In genomic region chr12:120116443-120116791, GRCh38 we compare ENCODE assay signal across 8 cellular contexts. TPM values are rescaled to one million over a fixed set of nuclear protein-coding genes. Genes with fewer than 3 reads are reported as not detected.
DNase-seq lines count a peak whose midpoint lies in the region; ATAC-seq and TF ChIP-seq lines count a peak whose summit lies in the region.

TSS of gene RAB35 (minus strand) at chr12:120116753. CDS start at chr12:120116650, 103 bp downstream.

- peak within 1 kb of the TSS; percentile 83 for H3K4me3 Mint-ChIP-seq in MCF 10A (ENCODE audit: unreplicated experiment)

- peak; percentile 6 for ATAC-seq in HG03280 (IDR thresholded peaks at IDR 0.05; ENCODE audit: unreplicated experiment)
- no peak for ATAC-seq in left lung
- no peak for ATAC-seq in GM21825 (IDR thresholded peaks at IDR 0.05; ENCODE audit: unreplicated experiment)

- no peaks in the 10 kb centered on the region for H3K9me3 Mint-ChIP-seq in MCF 10A (ENCODE audit: unreplicated experiment)

- intact Hi-C loops in MCF 10A (cut with micrococcal nuclease) (loop anchor here (1.0 to 10.0 kb wide), 3 partner anchors 81 to 148 kb away; partner anchors contain the start of genes BICDL1 and PXN), left lung (cut with DNase I) (no loop called here), testis (cut with DNase I; ENCODE audit: low total_unique reads) (no loop called here)

- DNase-seq in MCF 10A (ENCODE audit: unreplicated experiment) (no peak), left lung (no peak), testis (no peak), HK-2 (ENCODE audit: unreplicated experiment) (no peak), foreskin melanocyte (no peak)

- CTCF ChIA-PET in MCF 10A (lab: Yijun Ruan, JAX) = interaction anchor here (0.6 to 1.1 kb wide), 3 partner anchors 13 to 85 kb away, joined by 3 to 4 read pairs (median 3); partner anchors contain the start of gene RPLP0

- H3K27me3 ChIP-seq in left lung (no peaks in the 10 kb centered on the region), testis (no peaks in the 10 kb centered on the region)

- WGBS in testis, 2 donors = 1% methylated on average over 21 of the region's 49 CpGs; no CpG with 5 or more reads in 1 of the 2 donors

- TF ChIP-seq CTCF in C4-2B (conservative IDR thresholded peaks at IDR 0.05) (no peak), MCF 10A (IDR thresholded peaks at IDR 0.05; ENCODE audit: unreplicated experiment) (no peak), left lung (IDR thresholded peaks at IDR 0.05) (no peak), testis (IDR thresholded peaks at IDR 0.05) (no peak)

- no TSS peak for BruUV-seq in MCF 10A (replicated peaks; lab: Mats Ljungman, UMichigan)

- peak within 1 kb of the TSS; percentile 95 for H3K27ac Mint-ChIP-seq in MCF 10A (ENCODE audit: low read depth, unreplicated experiment)

- H3K36me3 ChIP-seq in left lung (peaks cover 0 to 18% of the 10 kb centered on the region in 2 donors), testis (ENCODE audit: low read depth, missing control alignments) (no peaks in the 10 kb centered on the region)

- POLR2A ChIA-PET in MCF 10A (lab: Yijun Ruan, JAX) = interaction anchor here (1.0 to 6.0 kb wide), 19 partner anchors 10 to 181 kb away, joined by 3 to 106 read pairs (median 10); partner anchors contain the start of genes BICDL1, PXN, RNU4-1 and RNU4-2

- peak within 1 kb of the TSS; percentile 68 to 96 for H3K4me3 ChIP-seq in left lung
- peak within 1 kb of the TSS; percentile 70 to 74 for H3K4me3 ChIP-seq in testis

- H3K4me1 Mint-ChIP-seq in MCF 10A (ENCODE audit: insufficient read depth, unreplicated experiment) = peaks cover 44% of the 10 kb centered on the region

- peak within 1 kb of the TSS; percentile 92 for H3K27ac ChIP-seq in C4-2B
- H3K27ac ChIP-seq in left lung = peak within 1 kb of the TSS; percentile 90 to 96
- peak within 1 kb of the TSS; percentile 79 to 91 for H3K27ac ChIP-seq in testis

- H3K36me3 Mint-ChIP-seq in MCF 10A (ENCODE audit: insufficient read depth, unreplicated experiment) = peaks cover 35% of the 10 kb centered on the region

- TF ChIP-seq POLR2A in testis (IDR thresholded peaks at IDR 0.05) = no peak

- no peaks in the 10 kb centered on the region for H3K9me3 ChIP-seq in left lung
- no peaks in the 10 kb centered on the region for H3K9me3 ChIP-seq in testis

- H3K27me3 Mint-ChIP-seq in MCF 10A (ENCODE audit: insufficient read depth, unreplicated experiment) = no peaks in the 10 kb centered on the region

- peaks cover 23 to 81% of the 10 kb centered on the region in 2 donors for H3K4me1 ChIP-seq in left lung
- peaks cover 29% of the 10 kb centered on the region for H3K4me1 ChIP-seq in testis

RNA-seq across cellular contexts. Expression of gene RAB35, which starts in this region (rescaled TPM):
- total RNA-seq in MCF 10A (2022) = 54.4 and 57.8 TPM in 2 replicates
- total RNA-seq in left lung = 10 to 100 TPM; 37.6 to 54.2 TPM
- total RNA-seq in testis = 10 to 100 TPM; 21.1 to 27.4 TPM
- 24.4 TPM for polyA plus RNA-seq in testis (ENCODE audit: insufficient read depth, low read depth, low replicate concordance)
